Comparison of ENCODE assay signal across 8 cellular contexts in genomic region chr14:77319416-77319815, GRCh38. TPM values are rescaled to one million over a fixed set of nuclear protein-coding genes. Genes with fewer than 3 reads are reported as not detected.
DNase-seq lines count a peak whose midpoint lies in the region; ATAC-seq, FAIRE-seq and TF ChIP-seq lines count a peak whose summit lies in the region.

No MANE protein-coding gene starts in this region.

- no peak overlapping the region for H2AFZ ChIP-seq in Loucy (ENCODE audit: low read length)

- H3K4me1 ChIP-seq in Loucy (ENCODE audit: insufficient read depth, low read length, poor library complexity, severe bottlenecking): peaks cover 34% of the 10 kb centered on the region

- H3K27me3 Mint-ChIP-seq in nephron (ENCODE audit: low read depth): no peaks in the 10 kb centered on the region

- peaks cover 3% of the 10 kb centered on the region for H4K20me1 ChIP-seq in Loucy (ENCODE audit: insufficient read depth, low read length, poor library complexity, severe bottlenecking)

- peak overlapping the region; percentile 84 for H3K4me2 ChIP-seq in Loucy (ENCODE audit: low read depth, low read length, poor library complexity, severe bottlenecking)

- H3K79me2 ChIP-seq in Loucy (ENCODE audit: insufficient read depth, low read length): peaks cover 8% of the 10 kb centered on the region; the same call in 1 of the 2 replicates

- no peaks in the 10 kb centered on the region for H3K36me3 ChIP-seq in Loucy (ENCODE audit: insufficient read depth, low read length)

- H3K27me3 ChIP-seq in Loucy (ENCODE audit: insufficient read depth, low read length, poor library complexity, severe bottlenecking): no peaks in the 10 kb centered on the region

- H3K9ac ChIP-seq in Loucy (ENCODE audit: low read depth, low read length, poor library complexity, severe bottlenecking): peak overlapping the region; percentile 44

- no peak for TF ChIP-seq POLR2A in GM12892 (IDR thresholded peaks at IDR 0.05; ENCODE audit: low read depth, low read length)

- H3K36me3 Mint-ChIP-seq in nephron (ENCODE audit: low read depth): no peaks in the 10 kb centered on the region

- no peaks in the 10 kb centered on the region for H3K9me3 ChIP-seq in Loucy (ENCODE audit: insufficient read depth, low read depth, low read length)

- no peak overlapping the region for H3K27ac ChIP-seq in coronary artery

- H3K9me3 Mint-ChIP-seq in nephron: no peaks in the 10 kb centered on the region

- H3K4me1 Mint-ChIP-seq in nephron: peaks cover 54% of the 10 kb centered on the region

- no peak for FAIRE-seq in GM12892 (lab: Jason Lieb, UNC)

- ATAC-seq in GM21619 (IDR thresholded peaks at IDR 0.05; ENCODE audit: unreplicated experiment): no peak

- peak overlapping the region; percentile 93 to 99 (median 98) for H3K27ac Mint-ChIP-seq in nephron

- H3K9me2 ChIP-seq in Loucy (replicated peaks; ENCODE audit: low read depth, low read length): no peaks in the 10 kb centered on the region

- peak overlapping the region; percentile 97 to 99 (median 98) for H3K4me3 Mint-ChIP-seq in nephron

- H3K4me3 ChIP-seq in Loucy (ENCODE audit: low read length, poor library complexity, severe bottlenecking) (peak overlapping the region; percentile 76), coronary artery (peak overlapping the region; percentile 89)

- DNase-seq in COR-L47 (lab: John Stamatoyannopoulos, UW) (peak; percentile 13), coronary artery (ENCODE audit: low spot score) (no peak), mucosa of gallbladder (ENCODE audit: low spot score) (no peak), GM12892 (ENCODE audit: insufficient read length) (no peak)
- DNase-seq in effector CD4-positive, alpha-beta T cell: no peak

- TF ChIP-seq CTCF in Loucy (conservative IDR thresholded peaks at IDR 0.05; ENCODE audit: low read length): no peak
- no peak for TF ChIP-seq CTCF in coronary artery (IDR thresholded peaks at IDR 0.05)
- TF ChIP-seq CTCF in nephron (IDR thresholded peaks at IDR 0.05; ENCODE audit: unreplicated experiment in 3 of 3): no peak

- no peaks in the 10 kb centered on the region for H3F3A ChIP-seq in Loucy (ENCODE audit: low read depth)

RNA-seq across cellular contexts. Expression of gene POMT2, which starts 1.3 kb away (rescaled TPM):
- total RNA-seq in mucosa of gallbladder: 36.5 TPM
- polyA plus RNA-seq in GM12892 (2012; ENCODE audit: missing spikeins): 4.1 TPM

RNA-seq across cellular contexts. Expression of gene GSTZ1, which starts 1.4 kb away (rescaled TPM):
- total RNA-seq in mucosa of gallbladder: 13.8 TPM
- 29.0 TPM for polyA plus RNA-seq in GM12892 (2012; ENCODE audit: missing spikeins)

RNA-seq across cellular contexts. Expression of gene NGB, which starts 48.4 kb away (rescaled TPM):
- not detected for total RNA-seq in mucosa of gallbladder
- polyA plus RNA-seq in GM12892 (2012; ENCODE audit: missing spikeins): not detected

RNA-seq across cellular contexts. Expression of gene TMED8, which starts 57.5 kb away (rescaled TPM):
- 13.0 TPM for total RNA-seq in mucosa of gallbladder
- 24.4 TPM for polyA plus RNA-seq in GM12892 (2012; ENCODE audit: missing spikeins)

RNA-seq across cellular contexts. Expression of gene SAMD15, which starts 57.8 kb away (rescaled TPM):
- 3.5 TPM for total RNA-seq in mucosa of gallbladder
- polyA plus RNA-seq in GM12892 (2012; ENCODE audit: missing spikeins): 1.2 TPM
